17 cellular contexts compared by ENCODE assay signal in genomic region chr7:30353932-30354607, GRCh38.
DNase-seq lines count a peak whose midpoint lies in the region; ATAC-seq, FAIRE-seq and TF ChIP-seq lines count a peak whose summit lies in the region.
"Had no signal": no experiment of that assay in that cellular context is flagged by ENCODE, and none has a peak within 500 bp of the region (broad histone marks: within the 10 kb centered on the region; RNA-seq: fewer than 3 reads in every experiment).

No MANE protein-coding gene starts in this region.

- H2BK20ac ChIP-seq in H1 (ENCODE audit: low read length) = no peak overlapping the region

- FAIRE-seq in H54 (lab: Jason Lieb, UNC) = peak; percentile 94
- FAIRE-seq in H1 (lab: Jason Lieb, UNC) = no peak
- FAIRE-seq: A549, GM12892 had no signal

- H4K91ac ChIP-seq in H1 (replicated peaks; ENCODE audit: insufficient read length, low read length) = no peak overlapping the region

- ATAC-seq in GM21529 (IDR thresholded peaks at IDR 0.05; ENCODE audit: unreplicated experiment) (no peak), GM18498 (IDR thresholded peaks at IDR 0.05; ENCODE audit: unreplicated experiment) (no peak)
- ATAC-seq: A549; CD8-positive, alpha-beta T cell had no signal

- POLR2A ChIA-PET in H1 (lab: Charles Lee; ENCODE audit: partially characterized antibody) = interaction anchor here (0.6 kb wide), 1 partner anchor 143 kb away, joined by 3 read pairs; no protein-coding TSS in a partner anchor

- H2AFZ ChIP-seq in H1 (ENCODE audit: low read length) = no peak overlapping the region
- H2AFZ ChIP-seq in neural progenitor cell (replicated peaks) = no peak overlapping the region

- H3K4me1 Mint-ChIP-seq in neural progenitor cell = peaks cover 3% of the 10 kb centered on the region
- H3K4me1 Mint-ChIP-seq in activated T-cell treated with anti-CD3 and anti-CD28 coated beads, Interleukin-2, amount 50 U/mL, for 24 hours (ENCODE audit: low read depth) = peaks cover 26% of the 10 kb centered on the region

- H3K27me3 ChIP-seq in HUES64 (ENCODE audit: insufficient read depth, low read length) = no peaks in the 10 kb centered on the region
- no peaks in the 10 kb centered on the region for H3K27me3 ChIP-seq in H1 (replicated peaks in 1 of 4; ENCODE audit: control insufficient read depth in 3 of 4, extremely low read depth in 1 of 4, insufficient read depth in 3 of 4, low read length in 3 of 4)
- H3K27me3 ChIP-seq in neural progenitor cell = no peaks in the 10 kb centered on the region

- H3K9ac ChIP-seq in HUES64 (ENCODE audit: low read depth, low read length) (no peak overlapping the region), H1 (replicated peaks in 1 of 4; ENCODE audit: extremely low read depth in 1 of 4, low read depth in 3 of 4, low read length in 3 of 4) (no peak overlapping the region; a peak in 1 of 7 replicates), neural progenitor cell (no peak overlapping the region)

- H2BK5ac ChIP-seq in H1 (ENCODE audit: low read depth, low read length) = peak overlapping the region; percentile 28; the same call in 1 of the 2 replicates

- no peak overlapping the region for H2AK5ac ChIP-seq in H1 (ENCODE audit: low read depth, low read length)

- H3K23me2 ChIP-seq in H1 (ENCODE audit: low read depth, low read length) = no peaks in the 10 kb centered on the region

- H3K79me2 ChIP-seq in H1 (ENCODE audit: control insufficient read depth in 1 of 2, insufficient read depth in 2 of 2, low read length in 2 of 2) = peaks cover 0 to 45% of the 10 kb centered on the region in 2 experiments; a peak in 3 of 4 replicates
- H3K79me2 ChIP-seq in neural progenitor cell (ENCODE audit: low read depth) = peaks cover 63% of the 10 kb centered on the region

- H3K14ac ChIP-seq in H1 (ENCODE audit: insufficient read length) = no peak overlapping the region

- H3K4me3 Mint-ChIP-seq in neural progenitor cell = no peak overlapping the region
- no peak overlapping the region for H3K4me3 Mint-ChIP-seq in activated T-cell treated with anti-CD3 and anti-CD28 coated beads, Interleukin-2, amount 50 U/mL, for 24 hours
- H3K4me3 Mint-ChIP-seq: CD14-positive monocyte; CD8-positive, alpha-beta T cell; IgD-negative memory B cell had no signal

- TF ChIP-seq POLR2A in H54 (IDR thresholded peaks at IDR 0.05; ENCODE audit: low read depth, low read length) = no peak
- no peak for TF ChIP-seq POLR2A in H1 (IDR thresholded peaks at IDR 0.05; ENCODE audit: control extremely low read depth in 1 of 2, low read depth in 2 of 2, low read length in 2 of 2)

- H4K20me1 ChIP-seq in H1 (replicated peaks in 1 of 2; ENCODE audit: control insufficient read depth in 1 of 2, insufficient read depth in 2 of 2, low read length in 2 of 2) (no peaks in the 10 kb centered on the region), neural progenitor cell (ENCODE audit: low read depth) (no peaks in the 10 kb centered on the region)

- H3K36me3 Mint-ChIP-seq in neural progenitor cell = peaks cover 5% of the 10 kb centered on the region
- H3K36me3 Mint-ChIP-seq in activated T-cell treated with anti-CD3 and anti-CD28 coated beads, Interleukin-2, amount 50 U/mL, for 24 hours (ENCODE audit: low read depth) = peaks cover 20% of the 10 kb centered on the region

- H4K8ac ChIP-seq in H1 (ENCODE audit: extremely low read depth, insufficient read depth, low read length) = no peak overlapping the region

- no peak overlapping the region; the same call in 1 of the 2 replicates for H3K18ac ChIP-seq in H1 (ENCODE audit: extremely low read depth, low read length)

- no peak for DNase-seq in H54 (ENCODE audit: insufficient read length, low spot score)
- no peak for DNase-seq in H1 (ENCODE audit: low read depth in 1 of 2, low spot score in 2 of 2)
- DNase-seq in neural progenitor cell (ENCODE audit: low spot score) = no peak
- DNase-seq in activated T-cell treated with anti-CD3 and anti-CD28 coated beads, Interleukin-2, amount 50 U/mL, for 24 hours = no peak
- DNase-seq: CD8-positive, alpha-beta T cell; COR-L47; DND-41; GDM1; GOT3; KG1 had no signal

- H3K56ac ChIP-seq in H1 (replicated peaks; ENCODE audit: insufficient read length, low read depth, low read length) = no peak overlapping the region

- TF ChIP-seq EP300 in H1 (IDR thresholded peaks at IDR 0.05; ENCODE audit: borderline replicate concordance in 1 of 2, low read depth in 2 of 2, low read length in 2 of 2) = no peak

- H3K4me1 ChIP-seq in HUES64 (ENCODE audit: insufficient read depth, low read length) (peaks cover 78% of the 10 kb centered on the region), H1 (replicated peaks in 1 of 4; ENCODE audit: control insufficient read depth in 3 of 4, insufficient read depth in 4 of 4, low read length in 3 of 4) (peaks cover 2 to 33% (median 4%) of the 10 kb centered on the region in 4 experiments; a peak in 5 of 7 replicates), neural progenitor cell (peaks cover 57% of the 10 kb centered on the region)

- no peak overlapping the region for H2BK15ac ChIP-seq in H1 (ENCODE audit: low read length)

- no peak overlapping the region for H2BK12ac ChIP-seq in H1 (ENCODE audit: low read depth, low read length)

- 50% methylated on average over 2 of the region's 3 CpGs for WGBS in HUES64
- WGBS in H1 (ENCODE audit: extremely low coverage in 1 of 2, insufficient coverage in 1 of 2, insufficient read length in 1 of 2, insufficient replicate concordance in 2 of 2, low coverage in 1 of 2, low lambda C conversion rate in 2 of 2, missing lambda C conversion rate in 1 of 2), 2 experiments = 32% methylated on average over 3 of the region's 3 CpGs; no CpG with 5 or more reads in 1 of the 2 experiments

- CTCF ChIA-PET in H1 (lab: Charles Lee; ENCODE audit: partially characterized antibody) = interaction anchor here (0.6 to 1.8 kb wide), 6 partner anchors 37 to 78 kb away, joined by 3 to 5 read pairs (median 3); no protein-coding TSS in a partner anchor

- H3K4me2 ChIP-seq in H1 (ENCODE audit: insufficient read depth in 1 of 2, low read depth in 2 of 2, low read length in 2 of 2) (peak overlapping the region; percentile 36 to 57; a peak in 3 of 4 replicates), neural progenitor cell (peak overlapping the region; percentile 41)
- H3K4me2 ChIP-seq: A549 had no signal

- no peak overlapping the region for H3K27ac Mint-ChIP-seq in neural progenitor cell
- no peak overlapping the region for H3K27ac Mint-ChIP-seq in activated T-cell treated with anti-CD3 and anti-CD28 coated beads, Interleukin-2, amount 50 U/mL, for 24 hours
- H3K27ac Mint-ChIP-seq: CD8-positive, alpha-beta T cell; IgD-negative memory B cell had no signal

- TF ChIP-seq RAD21 in H1 (IDR thresholded peaks at IDR 0.05 in 1 of 2, conservative IDR thresholded peaks at IDR 0.05 in 1 of 2; ENCODE audit: low read depth in 2 of 2, low read length in 2 of 2) = no peak

- no peak overlapping the region for H3K23ac ChIP-seq in H1 (ENCODE audit: insufficient read length)

- H3K27ac ChIP-seq in HUES64 (ENCODE audit: low read depth, low read length) (peak overlapping the region; percentile 22; the same call in 1 of the 2 replicates), H1 (ENCODE audit: low read depth, low read length) (no peak overlapping the region), neural progenitor cell (peak overlapping the region; percentile 59)
- H3K27ac ChIP-seq: A549 had no signal

- H3K4ac ChIP-seq in H1 (replicated peaks; ENCODE audit: insufficient read length, low read depth, low read length) = no peak overlapping the region

- H3K9me3 Mint-ChIP-seq in neural progenitor cell = no peaks in the 10 kb centered on the region
- H3K9me3 Mint-ChIP-seq in activated T-cell treated with anti-CD3 and anti-CD28 coated beads, Interleukin-2, amount 50 U/mL, for 24 hours = no peaks in the 10 kb centered on the region
- H3K9me3 Mint-ChIP-seq: CD14-positive monocyte; CD8-positive, alpha-beta T cell; IgD-negative memory B cell had no signal

- H3K36me3 ChIP-seq in HUES64 (ENCODE audit: insufficient read depth, low read length) (peaks cover 7% of the 10 kb centered on the region; the same call in 1 of the 2 replicates), H1 (ENCODE audit: control insufficient read depth in 2 of 4, insufficient read depth in 4 of 4, low read length in 3 of 4) (no peaks in the 10 kb centered on the region; a peak in 1 of 8 replicates), neural progenitor cell (no peaks in the 10 kb centered on the region)

- H3K9me3 ChIP-seq in HUES64 (ENCODE audit: insufficient read depth, low read depth, low read length) (no peaks in the 10 kb centered on the region), H1 (ENCODE audit: insufficient read depth in 2 of 2, low read depth in 1 of 2, low read length in 1 of 2) (no peaks in the 10 kb centered on the region), neural progenitor cell (ENCODE audit: low read depth) (no peaks in the 10 kb centered on the region)
- H3K9me3 ChIP-seq: A549 had no signal

- peak overlapping the region; percentile 83 for H4K5ac ChIP-seq in H1 (ENCODE audit: insufficient read length, low read depth, low read length)

- H3K79me1 ChIP-seq in H1 (ENCODE audit: low read depth, low read length) = 0 out of 2 replicates have a peak, but pooled peaks cover 2% of the 10 kb centered on the region

- H2BK120ac ChIP-seq in H1 (replicated peaks; ENCODE audit: low read depth, low read length) = no peak overlapping the region

- H3F3A ChIP-seq in neural progenitor cell (ENCODE audit: low read depth) = peaks cover 20% of the 10 kb centered on the region

- no peaks in the 10 kb centered on the region for H3K27me3 Mint-ChIP-seq in neural progenitor cell (ENCODE audit: insufficient read depth, low read depth)
- H3K27me3 Mint-ChIP-seq in activated T-cell treated with anti-CD3 and anti-CD28 coated beads, Interleukin-2, amount 50 U/mL, for 24 hours = no peaks in the 10 kb centered on the region
- H3K27me3 Mint-ChIP-seq: IgD-negative memory B cell had no signal

- no peak overlapping the region; the same call in 1 of the 2 replicates for H3K4me3 ChIP-seq in HUES64 (ENCODE audit: low read length)
- peak overlapping the region in 1 of 4 experiments; percentile 9; a peak in 1 of 8 replicates for H3K4me3 ChIP-seq in H1 (ENCODE audit: extremely low read depth in 1 of 4, insufficient read depth in 2 of 4, low read depth in 3 of 4, low read length in 4 of 4)
- no peak overlapping the region for H3K4me3 ChIP-seq in neural progenitor cell
- H3K4me3 ChIP-seq: A549 had no signal

- TF ChIP-seq CTCF in H1 (IDR thresholded peaks at IDR 0.05; ENCODE audit: control extremely low read depth in 1 of 3, insufficient read depth in 1 of 3, low read depth in 1 of 3, low read length in 3 of 3) (no peak), neural progenitor cell (IDR thresholded peaks at IDR 0.05) (no peak)

TF ChIP-seq in H1, 55 proteins besides CTCF, POLR2A, EP300 and RAD21 (continues in another document):
- TF ChIP-seq FOSL1 (IDR thresholded peaks at IDR 0.05; ENCODE audit: insufficient read depth, low read depth, low read length) (no peak), CTBP2 (IDR thresholded peaks at IDR 0.05; ENCODE audit: borderline replicate concordance, insufficient read depth, insufficient read length, low read length) (no peak), KDM1A (IDR thresholded peaks at IDR 0.05; ENCODE audit: borderline replicate concordance, low read length) (no peak), GABPA (IDR thresholded peaks at IDR 0.05; ENCODE audit: borderline replicate concordance, insufficient read depth, low read length) (no peak), HDAC6 (IDR thresholded peaks at IDR 0.05; ENCODE audit: low read depth, low read length) (no peak), RXRA (IDR thresholded peaks at IDR 0.05; ENCODE audit: insufficient read depth, low read depth, low read length) (no peak)
